In the genomic region with DNA sequence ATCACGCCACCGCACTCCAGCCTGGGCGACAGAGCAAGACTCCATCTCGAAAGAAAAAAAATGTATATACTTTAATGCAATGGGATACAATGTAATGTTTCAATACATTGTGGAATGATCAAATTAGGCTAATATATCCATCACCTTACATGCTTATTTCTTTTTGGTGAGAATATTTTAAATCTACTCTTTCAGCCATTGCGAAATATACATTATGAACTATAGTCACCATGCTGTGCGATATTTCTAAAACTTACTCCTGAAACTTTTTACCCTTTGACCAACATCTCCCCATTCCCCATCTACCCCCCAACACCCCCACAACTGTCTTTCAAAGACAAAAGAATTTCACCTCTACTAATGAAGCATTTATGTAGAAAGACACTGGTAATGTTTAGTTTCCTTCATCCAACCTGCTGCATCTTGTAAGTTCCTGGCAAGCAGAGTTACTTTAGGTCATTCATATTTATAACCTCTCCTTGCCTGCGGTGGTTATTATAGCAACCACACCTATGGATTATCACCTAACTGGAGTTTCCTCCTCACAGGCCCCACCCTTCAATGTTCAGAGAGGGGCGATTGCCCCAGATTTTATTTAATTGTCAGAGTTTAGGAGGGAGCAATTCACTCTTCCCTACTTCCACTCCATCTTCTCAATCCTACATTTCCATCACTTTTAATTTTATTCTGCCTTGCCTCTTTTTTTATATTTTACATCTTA, we compare ENCODE assay signal across 8 cellular contexts. TPM values are rescaled to one million over a fixed set of nuclear protein-coding genes. Genes with fewer than 3 reads are reported as not detected.
DNase-seq lines count a peak whose midpoint lies in the region; ATAC-seq, FAIRE-seq and TF ChIP-seq lines count a peak whose summit lies in the region.

No MANE protein-coding gene starts in this region.

- TF ChIP-seq POLR2A in H1 (IDR thresholded peaks at IDR 0.05; ENCODE audit: control extremely low read depth in 1 of 2, low read depth in 2 of 2, low read length in 2 of 2), result no peak

- H3K4me3 ChIP-seq in DOHH2 (ENCODE audit: low read length) (peak overlapping the region; percentile 86), H1 (ENCODE audit: extremely low read depth in 1 of 4, insufficient read depth in 2 of 4, low read depth in 3 of 4, low read length in 4 of 4) (peak overlapping the region in 3 of 4 experiments; percentile 82 to 90 (median 86); a peak in 4 of 8 replicates), pancreas (peak overlapping the region in 3 of 4 donors; percentile 67 to 80 (median 72))

- H4K5ac ChIP-seq in H1 (ENCODE audit: insufficient read length, low read depth, low read length), result no peak overlapping the region

- CTCF ChIA-PET in H1 (lab: Charles Lee; ENCODE audit: partially characterized antibody), result interaction anchor here (0.7 to 1.5 kb wide), 2 partner anchors 8 to 86 kb away, joined by 3 read pairs; no protein-coding TSS in a partner anchor

- H4K20me1 ChIP-seq in DOHH2 (ENCODE audit: control insufficient read depth, insufficient read depth, low read depth, low read length) (peaks cover 12% of the 10 kb centered on the region), H1 (replicated peaks in 1 of 2; ENCODE audit: control insufficient read depth in 1 of 2, insufficient read depth in 2 of 2, low read length in 2 of 2) (peaks cover 0 to 1% of the 10 kb centered on the region in 2 experiments)

- no peak overlapping the region for H3K23ac ChIP-seq in H1 (ENCODE audit: insufficient read length)

- H3K36me3 ChIP-seq in DOHH2 (ENCODE audit: control insufficient read depth, low read length) (peaks cover 23% of the 10 kb centered on the region), H1 (ENCODE audit: control insufficient read depth in 2 of 4, insufficient read depth in 4 of 4, low read length in 3 of 4) (no peaks in the 10 kb centered on the region), pancreas (no peaks in the 10 kb centered on the region)

- no peaks in the 10 kb centered on the region for H3K79me1 ChIP-seq in H1 (ENCODE audit: low read depth, low read length)

- H3K4me1 ChIP-seq in DOHH2 (ENCODE audit: control insufficient read depth, low read length) (peaks cover 30% of the 10 kb centered on the region), H1 (replicated peaks in 1 of 4; ENCODE audit: control insufficient read depth in 3 of 4, insufficient read depth in 4 of 4, low read length in 3 of 4) (peaks cover 0 to 7% (median 2%) of the 10 kb centered on the region in 4 experiments; a peak in 4 of 7 replicates), pancreas (peaks cover 4 to 10% (median 8%) of the 10 kb centered on the region in 3 donors)

- FAIRE-seq in H1 (lab: Jason Lieb, UNC) (no peak), pancreas (lab: Jason Lieb, UNC) (no peak)

- H3K27ac ChIP-seq in DOHH2 (ENCODE audit: low read depth, low read length) (peak overlapping the region; percentile 82), H1 (ENCODE audit: low read depth, low read length) (no peak overlapping the region), pancreas (peak overlapping the region in 1 of 4 donors; percentile 96)

- no peak overlapping the region for H2BK5ac ChIP-seq in H1 (ENCODE audit: low read depth, low read length)

- no peak overlapping the region for H2BK120ac ChIP-seq in H1 (replicated peaks; ENCODE audit: low read depth, low read length)

- H3K27me3 ChIP-seq in DOHH2 (ENCODE audit: control insufficient read depth, low read length) (no peaks in the 10 kb centered on the region), H1 (replicated peaks in 1 of 4; ENCODE audit: control insufficient read depth in 3 of 4, extremely low read depth in 1 of 4, insufficient read depth in 3 of 4, low read length in 3 of 4) (no peaks in the 10 kb centered on the region), pancreas (no peaks in the 10 kb centered on the region)

- ATAC-seq in pancreas (no peak), GM18870 (IDR thresholded peaks at IDR 0.05; ENCODE audit: unreplicated experiment) (no peak)

- no peaks in the 10 kb centered on the region for H3K9me3 ChIP-seq in DOHH2 (ENCODE audit: control insufficient read depth, insufficient read depth, low read length)
- H3K9me3 ChIP-seq in H1 (ENCODE audit: insufficient read depth in 2 of 2, low read depth in 1 of 2, low read length in 1 of 2), result no peaks in the 10 kb centered on the region
- H3K9me3 ChIP-seq in pancreas, result no peaks in the 10 kb centered on the region

- POLR2A ChIA-PET in H1 (lab: Charles Lee; ENCODE audit: partially characterized antibody), result interaction anchor here (0.6 to 1.4 kb wide), 6 partner anchors 9 to 152 kb away, joined by 3 to 5 read pairs (median 4); partner anchors contain the start of gene SMAD4

- no peak overlapping the region for H3K14ac ChIP-seq in H1 (ENCODE audit: insufficient read length)

- no peak for TF ChIP-seq RAD21 in H1 (IDR thresholded peaks at IDR 0.05 in 1 of 2, conservative IDR thresholded peaks at IDR 0.05 in 1 of 2; ENCODE audit: low read depth in 2 of 2, low read length in 2 of 2)

- H3K79me2 ChIP-seq in DOHH2 (ENCODE audit: control insufficient read depth, low read length) (peaks cover 40% of the 10 kb centered on the region), H1 (ENCODE audit: control insufficient read depth in 1 of 2, insufficient read depth in 2 of 2, low read length in 2 of 2) (peaks cover 8 to 33% of the 10 kb centered on the region in 2 experiments; a peak in 3 of 4 replicates)

- intact Hi-C loops in pancreas (cut with DNase I), result no loop called here

- H3K4me2 ChIP-seq in DOHH2 (ENCODE audit: low read length), result peak overlapping the region; percentile 90
- peak overlapping the region; percentile 80 to 89 for H3K4me2 ChIP-seq in H1 (ENCODE audit: insufficient read depth in 1 of 2, low read depth in 2 of 2, low read length in 2 of 2)

- no peaks in the 10 kb centered on the region for H3F3A ChIP-seq in DOHH2 (ENCODE audit: control insufficient read depth, insufficient read depth)

- H2AK5ac ChIP-seq in H1 (ENCODE audit: low read depth, low read length), result no peak overlapping the region

- peaks cover 11% of the 10 kb centered on the region for H3K23me2 ChIP-seq in H1 (ENCODE audit: low read depth, low read length)

- H2BK15ac ChIP-seq in H1 (ENCODE audit: low read length), result no peak overlapping the region

- H3K9ac ChIP-seq in H1 (replicated peaks in 1 of 4; ENCODE audit: extremely low read depth in 1 of 4, low read depth in 3 of 4, low read length in 3 of 4), result no peak overlapping the region

- no peak for TF ChIP-seq EP300 in H1 (IDR thresholded peaks at IDR 0.05; ENCODE audit: borderline replicate concordance in 1 of 2, low read depth in 2 of 2, low read length in 2 of 2)

- TF ChIP-seq CTCF in DOHH2 (IDR thresholded peaks at IDR 0.05; ENCODE audit: low read depth, low read length, poor library complexity, severe bottlenecking) (no peak), H1 (IDR thresholded peaks at IDR 0.05; ENCODE audit: control extremely low read depth in 1 of 3, insufficient read depth in 1 of 3, low read depth in 1 of 3, low read length in 3 of 3) (no peak), pancreas (IDR thresholded peaks at IDR 0.05) (no peak)

- no peaks in the 10 kb centered on the region for H3K9me2 ChIP-seq in DOHH2 (replicated peaks; ENCODE audit: control insufficient read depth, low read length)

- H3K18ac ChIP-seq in H1 (ENCODE audit: extremely low read depth, low read length), result no peak overlapping the region

- H2BK12ac ChIP-seq in H1 (ENCODE audit: low read depth, low read length), result no peak overlapping the region

- H3K4ac ChIP-seq in H1 (replicated peaks; ENCODE audit: insufficient read length, low read depth, low read length), result no peak overlapping the region

- H2BK20ac ChIP-seq in H1 (ENCODE audit: low read length), result no peak overlapping the region

- H4K8ac ChIP-seq in H1 (ENCODE audit: extremely low read depth, insufficient read depth, low read length), result no peak overlapping the region

- DNase-seq in NCI-H69 (lab: John Stamatoyannopoulos, UW) (peak; percentile 30), H1 (ENCODE audit: low read depth in 1 of 2, low spot score in 2 of 2) (no peak), pancreas (no peak), occipital lobe (lab: John Stamatoyannopoulos, UW) (no peak), globus pallidus (ENCODE audit: low spot score) (no peak), ureter (ENCODE audit: low spot score) (no peak)

- H4K91ac ChIP-seq in H1 (replicated peaks; ENCODE audit: insufficient read length, low read length), result no peak overlapping the region

- H2AFZ ChIP-seq in H1 (ENCODE audit: low read length), result no peak overlapping the region

- WGBS in H1 (ENCODE audit: extremely low coverage in 1 of 2, insufficient coverage in 1 of 2, insufficient read length in 1 of 2, insufficient replicate concordance in 2 of 2, low coverage in 1 of 2, low lambda C conversion rate in 2 of 2, missing lambda C conversion rate in 1 of 2), 2 experiments, result 91% methylated on average over 8 of the region's 8 CpGs; no CpG with 5 or more reads in 1 of the 2 experiments
- WGBS in pancreas, 2 donors, result 77 to 78% methylated on average over 8 of the region's 8 CpGs

- no peak overlapping the region for H3K56ac ChIP-seq in H1 (replicated peaks; ENCODE audit: insufficient read length, low read depth, low read length)

RNA-seq across cellular contexts. Expression of gene ME2, which starts 1.2 kb away (rescaled TPM):
- 60.3 and 66.9 TPM in 2 replicates for total RNA-seq in H1 (2021; fragmentation: NEBNext Ultra II Directional; extraction: Animal tissue kit (Norgen Biotek cat#: 25700))
- 31.0 and 54.7 TPM in 2 replicates for polyA plus RNA-seq in H1 (2011; rRNA removed)
- 48.4 TPM for polyA plus RNA-seq in H1 (2011; cell fraction: cytosol; rRNA removed)
- polyA plus RNA-seq in H1 (2011; cell fraction: nucleus; rRNA removed), result 19.2 TPM
- 35.1 to 54.4 TPM (median 39.6 TPM) in 4 replicates for polyA plus RNA-seq in H1 (2012, experiment 1 of 2)
- 6.8 TPM for polyA plus RNA-seq in H1 (2012, experiment 2 of 2)
- polyA plus RNA-seq in H1 (2013, experiment 1 of 2), result 52.6 TPM
- polyA plus RNA-seq in H1 (2013, experiment 2 of 2), result 51.0 TPM
- 43.6 and 55.0 TPM in 2 replicates for polyA minus RNA-seq in H1 (2011; rRNA and poly(A)+ RNA removed)
- 31.3 TPM for polyA minus RNA-seq in H1 (2011; cell fraction: cytosol; rRNA and poly(A)+ RNA removed)
- polyA minus RNA-seq in H1 (2011; cell fraction: nucleus; rRNA and poly(A)+ RNA removed), result 46.1 TPM
- 10 to 100 TPM; 14.8 to 22.1 (median 19.2) TPM for total RNA-seq in pancreas
- 10 to 100 TPM in 1 of 2 donors, 1 to 10 TPM in 1; 9.9 to 16.2 TPM for polyA plus RNA-seq in pancreas
- total RNA-seq in occipital lobe, result 142 TPM
- total RNA-seq in ureter, result 44.5 TPM

RNA-seq across cellular contexts. Expression of gene MRO, which starts 57.9 kb away (rescaled TPM):
- total RNA-seq in H1 (2021; fragmentation: NEBNext Ultra II Directional; extraction: Animal tissue kit (Norgen Biotek cat#: 25700)), result 0.67 and 1.0 TPM in 2 replicates
- polyA plus RNA-seq in H1 (2011; rRNA removed), result 0.44 and 0.65 TPM in 2 replicates
- 0.59 TPM for polyA plus RNA-seq in H1 (2011; cell fraction: cytosol; rRNA removed)
- polyA plus RNA-seq in H1 (2011; cell fraction: nucleus; rRNA removed), result 0.46 TPM
- polyA plus RNA-seq in H1 (2012, experiment 1 of 2), result 0.42 to 2.2 TPM (median 0.77 TPM) in 4 replicates
- 0.21 TPM for polyA plus RNA-seq in H1 (2012, experiment 2 of 2)
- 1.0 TPM for polyA plus RNA-seq in H1 (2013, experiment 1 of 2)
- polyA plus RNA-seq in H1 (2013, experiment 2 of 2), result 0.77 TPM
- polyA minus RNA-seq in H1 (2011; rRNA and poly(A)+ RNA removed), result 0.28 and 1.3 TPM in 2 replicates
- polyA minus RNA-seq in H1 (2011; cell fraction: cytosol; rRNA and poly(A)+ RNA removed), result 0.95 TPM
- polyA minus RNA-seq in H1 (2011; cell fraction: nucleus; rRNA and poly(A)+ RNA removed), result 0.50 TPM
- 1 to 10 TPM in 4 of 6 donors, under 1 TPM in 2; 0.66 to 3.9 (median 1.3) TPM for total RNA-seq in pancreas
- 1 to 10 TPM in 1 of 2 donors, under 1 TPM in 1; 0.19 to 1.0 TPM for polyA plus RNA-seq in pancreas
- total RNA-seq in occipital lobe, result 0.94 TPM
- 1.9 TPM for total RNA-seq in ureter
